25 cellular contexts compared by ENCODE assay signal in genomic region chr14:63678538-63678937, GRCh38.
"Had no signal": no experiment of that assay in that cellular context is flagged by ENCODE, and none has a peak within 500 bp of the region (broad histone marks: within the 10 kb centered on the region; RNA-seq: fewer than 3 reads in every experiment).

No MANE protein-coding gene starts in this region.

- H3K36me3 ChIP-seq: adrenal gland, right atrium auricular region, thyroid gland had no signal

- H3K9ac ChIP-seq: parathyroid adenoma had no signal

- H3K27me3 ChIP-seq: adrenal gland, body of pancreas, esophagus squamous epithelium, right atrium auricular region, stomach, thyroid gland had no signal

- H2AFZ ChIP-seq: parathyroid adenoma had no signal

- H3K9me3 ChIP-seq: adrenal gland, body of pancreas, esophagus squamous epithelium, right atrium auricular region, stomach, thyroid gland had no signal

- H3K27ac ChIP-seq: adrenal gland, body of pancreas, esophagus squamous epithelium, parathyroid adenoma, right atrium auricular region, stomach, thyroid gland had no signal

- H3K4me1 ChIP-seq: adrenal gland, esophagus squamous epithelium, parathyroid adenoma, right atrium auricular region, stomach, thyroid gland had no signal

- H3K79me2 ChIP-seq: parathyroid adenoma had no signal

- ATAC-seq: body of pancreas; left cardiac atrium; naive thymus-derived CD8-positive, alpha-beta T cell; stimulated activated naive B cell treated with anti-CD40 and anti-IgM and Interleukin-4, amounts not matched to agents 10 μg/mL and 1 μg/mL and 100 μg/mL, for 72 hours; T-cell had no signal

- H3K4me3 ChIP-seq: adrenal gland, body of pancreas, esophagus squamous epithelium, right atrium auricular region, stomach, thyroid gland had no signal

- DNase-seq: activated CD4-positive, alpha-beta T cell treated with anti-CD3 and anti-CD28 coated beads for 4 hours; activated CD4-positive, alpha-beta T cell treated with anti-CD3 and anti-CD28 coated beads, Interleukin-2, amount 50 U/mL, for 4 hours; activated CD8-positive, alpha-beta memory T cell treated with anti-CD3 and anti-CD28 coated beads for 24 hours; activated effector memory CD4-positive, alpha-beta T cell treated with Interleukin-2 at 50 U/mL for 16 hours; activated naive CD4-positive, alpha-beta T cell treated with anti-CD3 and anti-CD28 coated beads for 36 hours; activated naive CD8-positive, alpha-beta T cell treated with anti-CD3 and anti-CD28 coated beads for 36 hours; adrenal gland; aorta; body of pancreas; cerebellar nuclear complex; cortex of kidney; endodermal cell; esophagus squamous epithelium; glutamatergic neuron; left cardiac atrium; naive thymus-derived CD8-positive, alpha-beta T cell; nucleus accumbens; stimulated activated CD4-positive, alpha-beta T cell treated with anti-CD3 and anti-CD28 coated beads, Interleukin-15, amount 100 ng/mL, for 24 hours; stimulated activated CD4-positive, alpha-beta T cell treated with anti-CD3 and anti-CD28 coated beads, Interleukin-2, amount 100 ng/mL, for 24 hours; stimulated activated naive B cell treated with anti-CD40 and anti-IgM and Interleukin-4, amounts not matched to agents 10 μg/mL and 1 μg/mL and 100 μg/mL, for 72 hours; stomach; T-cell; thyroid gland had no signal
